In genomic region chr1:235317179-235317578, GRCh38 we compare ENCODE assay signal across 1 cellular context.
TF ChIP-seq lines count a peak whose summit lies in the region.

No MANE protein-coding gene starts in this region.

TF ChIP-seq in IMR-90, 13 proteins besides CTCF, POLR2A, EP300 and RAD21:
- TF ChIP-seq SMC3 (IDR thresholded peaks at IDR 0.05; ENCODE audit: low read depth, low read length) (no peak), ELK1 (IDR thresholded peaks at IDR 0.05; ENCODE audit: borderline replicate concordance, low read depth, low read length) (no peak), BHLHE40 (IDR thresholded peaks at IDR 0.05; ENCODE audit: low read depth, low read length) (no peak)
